Comparison of ENCODE assay signal across 9 cellular contexts in the genomic region with DNA sequence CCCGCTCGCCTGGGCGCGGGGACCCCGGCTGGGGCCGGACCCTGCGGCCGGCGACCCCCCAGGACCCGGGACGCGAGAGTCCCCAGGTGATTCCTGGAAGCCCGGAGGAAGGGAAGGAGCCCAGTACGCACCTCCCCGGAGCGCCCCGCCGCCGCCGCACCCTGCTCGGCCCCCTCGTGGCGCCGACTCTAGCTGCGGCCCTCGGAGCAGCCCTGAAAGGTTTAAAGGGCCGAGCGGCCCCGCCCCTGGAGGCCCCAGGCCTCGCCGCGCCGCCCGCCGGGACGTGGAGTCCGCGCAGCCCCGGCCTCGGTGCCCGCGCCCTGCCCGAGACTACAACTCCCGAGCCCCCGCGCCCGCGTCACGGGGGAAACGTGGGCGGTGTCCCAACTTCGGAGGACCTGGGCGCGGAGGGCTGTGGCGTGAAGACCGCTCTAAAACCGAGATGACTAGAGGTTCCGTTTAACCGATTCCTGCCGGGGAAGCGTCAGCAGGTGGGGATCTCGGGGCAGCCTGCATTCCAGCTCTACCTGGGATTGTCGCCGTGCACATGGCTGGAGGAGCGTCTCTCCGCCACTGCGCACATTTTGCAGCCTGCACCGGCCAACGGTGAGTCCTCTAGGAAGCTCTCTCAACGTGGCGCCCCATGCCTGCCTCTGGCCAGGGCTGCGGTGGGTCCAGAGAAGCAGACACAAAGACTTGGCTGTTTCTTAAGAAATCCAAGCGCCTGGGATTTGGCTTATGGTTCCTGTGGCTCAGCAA. TPM values are rescaled to one million over a fixed set of nuclear protein-coding genes. Genes with fewer than 3 reads are reported as not detected.
DNase-seq lines count a peak whose midpoint lies in the region; ATAC-seq, FAIRE-seq and TF ChIP-seq lines count a peak whose summit lies in the region.
"Had no signal": no experiment of that assay in that cellular context is flagged by ENCODE, and none has a peak within 500 bp of the region (broad histone marks: within the 10 kb centered on the region; RNA-seq: fewer than 3 reads in every experiment).

A gene with protein sequence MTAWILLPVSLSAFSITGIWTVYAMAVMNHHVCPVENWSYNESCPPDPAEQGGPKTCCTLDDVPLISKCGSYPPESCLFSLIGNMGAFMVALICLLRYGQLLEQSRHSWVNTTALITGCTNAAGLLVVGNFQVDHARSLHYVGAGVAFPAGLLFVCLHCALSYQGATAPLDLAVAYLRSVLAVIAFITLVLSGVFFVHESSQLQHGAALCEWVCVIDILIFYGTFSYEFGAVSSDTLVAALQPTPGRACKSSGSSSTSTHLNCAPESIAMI (minus strand): TSS at position 223 of the 759 bp plus-strand sequence. CDS start 750 bp downstream, outside the sequence.

- DNase-seq in BE2C (peak; percentile 85), NCI-H526 treated with DMSO at 0.1 percent for 48 hours (lab: John Stamatoyannopoulos, UW) (peak; percentile 74), dermis blood vessel endothelial cell (peak; percentile 92), HepG2 (ENCODE audit: low spot score) (peak; percentile 87)
- peak; percentile 82 to 83 for DNase-seq in activated CD4-positive, alpha-beta T cell treated with anti-CD3 and anti-CD28 coated beads, Interleukin-2, amount 50 U/mL, for 24 hours (ENCODE audit: low read depth in 1 of 2, low spot score in 1 of 2)
- DNase-seq in stimulated activated CD4-positive, alpha-beta T cell treated with anti-CD3 and anti-CD28 coated beads, Interleukin-4, amount 100 ng/mL, for 1 hour, result peak; percentile 91

- in situ Hi-C loops in HepG2 (cut with HindIII; ENCODE audit: extremely low pct_ligation_motif_present, low pct_unique_long_range_greater_than_20kb), result no loop called here

- H3K9ac ChIP-seq in HepG2 (ENCODE audit: insufficient read depth, low read depth, low read length), result peak within 1 kb of the TSS; percentile 94

- CTCF ChIA-PET in HepG2 (lab: Yijun Ruan, JAX; ENCODE audit: low intra/inter-chr PET ratio, low total read pairs), result no interaction called here

- peak within 1 kb of the TSS; percentile 93 for H3K4me2 ChIP-seq in HepG2 (ENCODE audit: low read depth, low read length)

- TF ChIP-seq RAD21 in HepG2 (CRISPR knock-in tag; IDR thresholded peaks at IDR 0.05), result peak; percentile 89

- H3K27ac ChIP-seq in HepG2 (ENCODE audit: extremely low read length, insufficient read depth, low read length), result peak within 1 kb of the TSS; percentile 80

- no peak for TF ChIP-seq CTCF in BE2C (IDR thresholded peaks at IDR 0.05; ENCODE audit: low read depth, low read length)
- peak; percentile 46 for TF ChIP-seq CTCF in HepG2 (CRISPR knock-in tag; IDR thresholded peaks at IDR 0.05)

- BruUV-seq in HepG2 (replicated peaks; lab: Mats Ljungman, UMichigan), result no TSS peak

- peak within 1 kb of the TSS; percentile 0 for H2AFZ ChIP-seq in HepG2 (ENCODE audit: low read length)

- no peaks in the 10 kb centered on the region for H4K20me1 ChIP-seq in HepG2 (ENCODE audit: insufficient read depth, low read length)

- FAIRE-seq in HepG2 (lab: Jason Lieb, UNC), result no peak
- FAIRE-seq: colon had no signal

- peak; percentile 96 for ATAC-seq in GM19043 (IDR thresholded peaks at IDR 0.05; ENCODE audit: low read depth, unreplicated experiment)
- ATAC-seq in HG03342 (IDR thresholded peaks at IDR 0.05; ENCODE audit: unreplicated experiment), result peak; percentile 96
- ATAC-seq in HepG2, result peak; percentile 90

- H3K9me3 ChIP-seq in BE2C (no peaks in the 10 kb centered on the region), HepG2 (ENCODE audit: low read length) (no peaks in the 10 kb centered on the region)

- H3K36me3 ChIP-seq in BE2C, result no peaks in the 10 kb centered on the region
- peaks cover 7 to 27% of the 10 kb centered on the region in 2 experiments for H3K36me3 ChIP-seq in HepG2 (replicated peaks in 1 of 2; ENCODE audit: control insufficient read depth in 1 of 2, insufficient read depth in 2 of 2, low read length in 2 of 2)

- peak in 1 of 2 experiments; percentile 66; a peak in 2 of 4 replicates for TF ChIP-seq POLR2A in HepG2 (IDR thresholded peaks at IDR 0.05; ENCODE audit: insufficient read depth in 1 of 2, low read depth in 2 of 2, low read length in 2 of 2)

- POLR2A ChIA-PET in HepG2 (lab: Yijun Ruan, JAX), result interaction anchor here (0.8 to 25.9 kb wide), 13 partner anchors 3 to 249 kb away, joined by 3 to 795 read pairs (median 7); partner anchors contain the start of genes C2orf68, ELMOD3, GGCX and MAT2A

- WGBS in HepG2 (ENCODE audit: low lambda C conversion rate), result under 1% methylated on average over 28 of the region's 73 CpGs

- peaks cover 41% of the 10 kb centered on the region for H3K79me2 ChIP-seq in HepG2 (ENCODE audit: insufficient read depth, low read length)

- peak in 1 of 2 experiments; percentile 34; a peak in 1 of 4 replicates for TF ChIP-seq EP300 in HepG2 (IDR thresholded peaks at IDR 0.05; ENCODE audit: low read depth in 2 of 2, low read length in 2 of 2)
- TF ChIP-seq EP300 in HepG2 (CRISPR knock-in tag; IDR thresholded peaks at IDR 0.05; ENCODE audit: borderline replicate concordance), result no peak

- no peaks in the 10 kb centered on the region for H3K4me1 ChIP-seq in BE2C
- peaks cover 85% of the 10 kb centered on the region for H3K4me1 ChIP-seq in HepG2 (ENCODE audit: insufficient read depth, low read length)

- H3K4me3 ChIP-seq in BE2C (ENCODE audit: low read depth, low read length), result peak within 1 kb of the TSS; percentile 67
- H3K4me3 ChIP-seq in HepG2 (replicated peaks in 1 of 3; ENCODE audit: insufficient read depth in 1 of 3, low read depth in 2 of 3, low read length in 3 of 3), result peak within 1 kb of the TSS; percentile 84 to 98 (median 91)

- H3K27me3 ChIP-seq in BE2C (no peaks in the 10 kb centered on the region), HepG2 (ENCODE audit: control insufficient read depth in 1 of 2, insufficient read depth in 2 of 2, low read length in 2 of 2) (no peaks in the 10 kb centered on the region; a peak in 1 of 5 replicates)

- intact Hi-C loops in HepG2 (cut with micrococcal nuclease; ENCODE audit: unreplicated experiment), result loop anchor here (1.0 kb wide), 3 partner anchors 17 to 41 kb away; partner anchors contain the start of genes GGCX and VAMP8

TF ChIP-seq in HepG2, 621 proteins besides CTCF, POLR2A, EP300 and RAD21 (continues in another document):
- TF ChIP-seq, protein P1, sequence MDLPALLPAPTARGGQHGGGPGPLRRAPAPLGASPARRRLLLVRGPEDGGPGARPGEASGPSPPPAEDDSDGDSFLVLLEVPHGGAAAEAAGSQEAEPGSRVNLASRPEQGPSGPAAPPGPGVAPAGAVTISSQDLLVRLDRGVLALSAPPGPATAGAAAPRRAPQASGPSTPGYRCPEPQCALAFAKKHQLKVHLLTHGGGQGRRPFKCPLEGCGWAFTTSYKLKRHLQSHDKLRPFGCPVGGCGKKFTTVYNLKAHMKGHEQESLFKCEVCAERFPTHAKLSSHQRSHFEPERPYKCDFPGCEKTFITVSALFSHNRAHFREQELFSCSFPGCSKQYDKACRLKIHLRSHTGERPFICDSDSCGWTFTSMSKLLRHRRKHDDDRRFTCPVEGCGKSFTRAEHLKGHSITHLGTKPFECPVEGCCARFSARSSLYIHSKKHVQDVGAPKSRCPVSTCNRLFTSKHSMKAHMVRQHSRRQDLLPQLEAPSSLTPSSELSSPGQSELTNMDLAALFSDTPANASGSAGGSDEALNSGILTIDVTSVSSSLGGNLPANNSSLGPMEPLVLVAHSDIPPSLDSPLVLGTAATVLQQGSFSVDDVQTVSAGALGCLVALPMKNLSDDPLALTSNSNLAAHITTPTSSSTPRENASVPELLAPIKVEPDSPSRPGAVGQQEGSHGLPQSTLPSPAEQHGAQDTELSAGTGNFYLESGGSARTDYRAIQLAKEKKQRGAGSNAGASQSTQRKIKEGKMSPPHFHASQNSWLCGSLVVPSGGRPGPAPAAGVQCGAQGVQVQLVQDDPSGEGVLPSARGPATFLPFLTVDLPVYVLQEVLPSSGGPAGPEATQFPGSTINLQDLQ (CRISPR knock-in tag; IDR thresholded peaks at IDR 0.05), result peak; percentile 65; the same call in 1 of the 2 replicates
- TF ChIP-seq, protein P2, sequence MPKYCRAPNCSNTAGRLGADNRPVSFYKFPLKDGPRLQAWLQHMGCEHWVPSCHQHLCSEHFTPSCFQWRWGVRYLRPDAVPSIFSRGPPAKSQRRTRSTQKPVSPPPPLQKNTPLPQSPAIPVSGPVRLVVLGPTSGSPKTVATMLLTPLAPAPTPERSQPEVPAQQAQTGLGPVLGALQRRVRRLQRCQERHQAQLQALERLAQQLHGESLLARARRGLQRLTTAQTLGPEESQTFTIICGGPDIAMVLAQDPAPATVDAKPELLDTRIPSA (CRISPR knock-in tag; IDR thresholded peaks at IDR 0.05; ENCODE audit: borderline replicate concordance), result no peak

RNA-seq across cellular contexts. Expression of the gene that starts here (rescaled TPM):
- polyA plus RNA-seq in BE2C (2012; ENCODE audit: insufficient read depth, insufficient read length, low read depth), result 16.1 TPM
- total RNA-seq in dermis blood vessel endothelial cell (9.4 and 12.9 TPM in 2 replicates), HepG2 (2016; rRNA removed; fragmentation: Illumina TruSeq; extraction: Trizol) (24.0 and 30.1 TPM in 2 replicates)
- total RNA-seq in HepG2 (2016; cell fraction: cytosol; rRNA removed; fragmentation: Illumina TruSeq; extraction: Trizol; ENCODE audit: low read depth), result 24.1 and 32.5 TPM in 2 replicates
- 20.6 and 30.6 TPM in 2 replicates for total RNA-seq in HepG2 (2016; cell fraction: insoluble cytoplasmic fraction; rRNA removed; fragmentation: Illumina TruSeq; extraction: Trizol)
- total RNA-seq in HepG2 (2016; cell fraction: membrane; rRNA removed; fragmentation: Illumina TruSeq; extraction: Trizol), result 35.6 and 42.7 TPM in 2 replicates
- total RNA-seq in HepG2 (2016; cell fraction: nucleus; rRNA removed; fragmentation: Illumina TruSeq; extraction: Trizol), result 27.9 and 33.6 TPM in 2 replicates
- 70.4 and 111 TPM in 2 replicates for polyA plus RNA-seq in HepG2 (2011; rRNA removed)
- 56.0 and 56.1 TPM in 2 replicates for polyA plus RNA-seq in HepG2 (2011; cell fraction: cytosol; rRNA removed)
- polyA plus RNA-seq in HepG2 (2011; cell fraction: nucleus; rRNA removed), result 277 and 295 TPM in 2 replicates
- 57.6 and 80.5 TPM in 2 replicates for polyA plus RNA-seq in HepG2 (2012)
- polyA plus RNA-seq in HepG2 (2016; cell fraction: cytosol; fragmentation: Illumina TruSeq; extraction: Trizol; ENCODE audit: low read depth), result 35.9 and 45.2 TPM in 2 replicates
- polyA plus RNA-seq in HepG2 (2016; cell fraction: insoluble cytoplasmic fraction; fragmentation: Illumina TruSeq; extraction: Trizol; ENCODE audit: low read depth), result 34.2 and 35.6 TPM in 2 replicates
- 43.2 and 51.3 TPM in 2 replicates for polyA plus RNA-seq in HepG2 (2016; cell fraction: membrane; fragmentation: Illumina TruSeq; extraction: Trizol; ENCODE audit: low read depth)
- polyA plus RNA-seq in HepG2 (2016; cell fraction: nucleus; fragmentation: Illumina TruSeq; extraction: Trizol; ENCODE audit: insufficient read depth, low read depth), result 83.8 and 85.6 TPM in 2 replicates
- polyA minus RNA-seq in HepG2 (2011; rRNA and poly(A)+ RNA removed; ENCODE audit: low replicate concordance), result 7.2 and 99.4 TPM in 2 replicates
- polyA minus RNA-seq in HepG2 (2011; cell fraction: cytosol; rRNA and poly(A)+ RNA removed), result 17.1 and 21.3 TPM in 2 replicates
- 30.6 and 39.5 TPM in 2 replicates for polyA minus RNA-seq in HepG2 (2011; cell fraction: nucleus; rRNA and poly(A)+ RNA removed)

Comparison
In these comparisons a context has a peak if more than half of its experiments do, and no peak if none do; other contexts are left out.
1. Peak in every context shown above with its lines: DNase-seq, ATAC-seq, H3K4me3 ChIP-seq and H3K27ac ChIP-seq.